Comparison of ENCODE assay signal across 8 cellular contexts in genomic region chr17:21252875-21253645, GRCh38. TPM values are rescaled to one million over a fixed set of nuclear protein-coding genes. Genes with fewer than 3 reads are reported as not detected.
DNase-seq lines count a peak whose midpoint lies in the region; ATAC-seq and TF ChIP-seq lines count a peak whose summit lies in the region.

NATD1 (minus strand) TSS chr17:21253410; CDS start chr17:21253264, 146 bp downstream.

- TF ChIP-seq CTCF in HL-60 (IDR thresholded peaks at IDR 0.05; ENCODE audit: insufficient read depth, low read length) (no peak), Peyer's patch (IDR thresholded peaks at IDR 0.05) (no peak)

- H3K27ac ChIP-seq in HL-60 (replicated peaks), result no peak within 1 kb of the TSS; the same call in 1 of the 2 replicates
- H3K27ac ChIP-seq in Peyer's patch, result peak within 1 kb of the TSS; percentile 34 to 76 (median 68)

- ATAC-seq in GM19397 (IDR thresholded peaks at IDR 0.05; ENCODE audit: unreplicated experiment), result peak; percentile 59
- peak; percentile 86 to 88 for ATAC-seq in activated T-cell treated with anti-CD3 and anti-CD28 coated beads, Interleukin-2, amount 50 U/mL, for 72 hours (replicated peaks in 1 of 2)
- peak; percentile 85 to 87 for ATAC-seq in naive B cell (ENCODE audit: low read depth in 2 of 2)

- peak in 1 of 2 donors; percentile 11 for TF ChIP-seq POLR2A in Peyer's patch (IDR thresholded peaks at IDR 0.05)

- H3K4me3 ChIP-seq in HL-60 (replicated peaks; ENCODE audit: insufficient read depth, low read length) (peak within 1 kb of the TSS; percentile 47), Peyer's patch (peak within 1 kb of the TSS; percentile 34 to 85 (median 62))

- peaks cover 22% of the 10 kb centered on the region for H3K4me1 Mint-ChIP-seq in activated T-cell treated with anti-CD3 and anti-CD28 coated beads, Interleukin-2, amount 50 U/mL, for 72 hours (ENCODE audit: low read depth)
- H3K4me1 Mint-ChIP-seq in naive B cell, result peaks cover 18 to 43% (median 36%) of the 10 kb centered on the region in 3 donors

- no peaks in the 10 kb centered on the region for H3K27me3 Mint-ChIP-seq in activated T-cell treated with anti-CD3 and anti-CD28 coated beads, Interleukin-2, amount 50 U/mL, for 72 hours (ENCODE audit: low read depth)
- peaks cover 0 to 8% (median 5%) of the 10 kb centered on the region in 3 donors for H3K27me3 Mint-ChIP-seq in naive B cell

- H3K9me3 Mint-ChIP-seq in activated T-cell treated with anti-CD3 and anti-CD28 coated beads, Interleukin-2, amount 50 U/mL, for 72 hours, result no peaks in the 10 kb centered on the region
- H3K9me3 Mint-ChIP-seq in naive B cell, result no peaks in the 10 kb centered on the region

- peak; percentile 24 to 86 (median 78) for DNase-seq in C1 segment of cervical spinal cord (lab: John Stamatoyannopoulos, UW)
- DNase-seq in HL-60 (ENCODE audit: low read depth in 1 of 2, low spot score in 1 of 2), result peak; percentile 58 to 66
- peak; percentile 91 to 95 (median 91) for DNase-seq in Peyer's patch
- peak; percentile 82 to 83 for DNase-seq in activated T-cell treated with anti-CD3 and anti-CD28 coated beads, Interleukin-2, amount 50 U/mL, for 72 hours
- peak; percentile 83 for DNase-seq in fibroblast of gingiva (ENCODE audit: low read depth)
- DNase-seq in naive B cell, result peak; percentile 73
- peak; percentile 52 to 61 for DNase-seq in stimulated activated CD8-positive, alpha-beta memory T cell treated with anti-CD3 and anti-CD28 coated beads, Interleukin-7, amount 100 ng/mL, for 48 hours (ENCODE audit: extremely low read depth in 1 of 2, low read depth in 1 of 2)

- peak within 1 kb of the TSS; percentile 86 to 92 for H3K4me3 Mint-ChIP-seq in activated T-cell treated with anti-CD3 and anti-CD28 coated beads, Interleukin-2, amount 50 U/mL, for 72 hours
- H3K4me3 Mint-ChIP-seq in naive B cell, result peak within 1 kb of the TSS; percentile 80 to 97 (median 92)

- H3K36me3 Mint-ChIP-seq in activated T-cell treated with anti-CD3 and anti-CD28 coated beads, Interleukin-2, amount 50 U/mL, for 72 hours (ENCODE audit: insufficient read depth in 2 of 2), result no peaks in the 10 kb centered on the region
- no peaks in the 10 kb centered on the region for H3K36me3 Mint-ChIP-seq in naive B cell

- H3K4me1 ChIP-seq in Peyer's patch, result peaks cover 0 to 30% (median 5%) of the 10 kb centered on the region in 4 donors

- H3K36me3 ChIP-seq in Peyer's patch, result no peaks in the 10 kb centered on the region

- peak within 1 kb of the TSS; percentile 78 for H3K27ac Mint-ChIP-seq in activated T-cell treated with anti-CD3 and anti-CD28 coated beads, Interleukin-2, amount 50 U/mL, for 72 hours
- H3K27ac Mint-ChIP-seq in naive B cell, result peak within 1 kb of the TSS; percentile 75 to 93 (median 88)

- H3K27me3 ChIP-seq in HL-60 (ENCODE audit: insufficient read depth, poor library complexity, severe bottlenecking), result peaks cover 3% of the 10 kb centered on the region
- no peaks in the 10 kb centered on the region for H3K27me3 ChIP-seq in Peyer's patch

- no peaks in the 10 kb centered on the region for H3K9me3 ChIP-seq in Peyer's patch

RNA-seq across cellular contexts. Expression of gene NATD1, which starts in this region (rescaled TPM):
- total RNA-seq in Peyer's patch, result 10 to 100 TPM in 2 of 4 donors, 1 to 10 TPM in 2; 5.0 to 11.4 (median 10.1) TPM
- total RNA-seq in activated T-cell treated with anti-CD3 and anti-CD28 coated beads, Interleukin-2, amount 50 U/mL, for 72 hours, result 1 to 10 TPM; 7.4 to 8.8 TPM
- 1 to 10 TPM in 3 of 6 donors, under 1 TPM in 2, not detected in 1; 0.52 to 2.2 (median 1.2) TPM for polyA plus RNA-seq in naive B cell (ENCODE audit: low read depth in 6 of 6)
